ENCODE assay signal across 1 cellular context in the genomic region with DNA sequence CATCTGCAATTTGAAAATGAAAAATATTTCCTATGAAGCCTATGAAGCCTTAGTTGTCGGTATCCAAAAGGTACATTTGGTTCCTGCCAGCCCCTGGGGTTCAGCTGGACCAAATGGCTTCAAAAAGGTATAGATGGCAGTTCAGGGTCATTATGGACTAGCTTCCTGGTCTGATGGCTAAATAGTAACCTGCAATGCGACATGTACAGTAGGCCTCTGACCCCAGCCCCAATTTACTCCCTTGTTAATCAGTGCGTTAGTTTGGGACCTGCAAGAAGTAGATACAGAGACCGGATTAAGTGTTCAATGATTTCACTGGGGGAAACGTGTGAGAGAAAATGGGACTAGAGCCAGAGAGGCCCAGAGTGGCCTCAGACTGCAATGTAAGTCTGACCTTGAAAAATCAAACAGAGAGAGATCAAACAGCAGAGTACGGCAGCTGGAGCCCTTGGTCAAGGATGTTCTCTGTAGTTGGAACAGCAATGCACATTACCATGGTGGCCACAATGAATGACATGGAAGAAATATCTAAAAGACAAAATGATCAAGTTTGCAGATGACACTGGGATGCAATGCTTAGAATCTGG.
TF ChIP-seq lines count a peak whose summit lies in the region.

No MANE protein-coding gene starts in this region.

TF ChIP-seq in HepG2, 621 proteins besides CTCF, POLR2A, EP300 and RAD21 (continued from another document and continues in another):
- TF ChIP-seq, protein P1, sequence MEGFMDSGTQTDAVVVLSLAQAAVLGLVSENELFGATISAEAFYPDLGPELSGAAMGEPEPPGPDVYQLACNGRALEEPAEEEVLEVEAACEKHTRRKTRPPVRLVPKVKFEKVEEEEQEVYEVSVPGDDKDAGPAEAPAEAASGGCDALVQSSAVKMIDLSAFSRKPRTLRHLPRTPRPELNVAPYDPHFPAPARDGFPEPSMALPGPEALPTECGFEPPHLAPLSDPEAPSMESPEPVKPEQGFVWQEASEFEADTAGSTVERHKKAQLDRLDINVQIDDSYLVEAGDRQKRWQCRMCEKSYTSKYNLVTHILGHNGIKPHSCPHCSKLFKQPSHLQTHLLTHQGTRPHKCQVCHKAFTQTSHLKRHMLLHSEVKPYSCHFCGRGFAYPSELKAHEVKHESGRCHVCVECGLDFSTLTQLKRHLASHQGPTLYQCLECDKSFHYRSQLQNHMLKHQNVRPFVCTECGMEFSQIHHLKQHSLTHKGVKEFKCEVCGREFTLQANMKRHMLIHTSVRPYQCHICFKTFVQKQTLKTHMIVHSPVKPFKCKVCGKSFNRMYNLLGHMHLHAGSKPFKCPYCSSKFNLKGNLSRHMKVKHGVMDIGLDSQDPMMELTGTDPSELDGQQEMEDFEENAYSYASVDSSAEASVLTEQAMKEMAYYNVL (CRISPR knock-in tag; IDR thresholded peaks at IDR 0.05; ENCODE audit: borderline replicate concordance): peak; percentile 48; the same call in 1 of the 2 replicates
- TF ChIP-seq, protein P2, sequence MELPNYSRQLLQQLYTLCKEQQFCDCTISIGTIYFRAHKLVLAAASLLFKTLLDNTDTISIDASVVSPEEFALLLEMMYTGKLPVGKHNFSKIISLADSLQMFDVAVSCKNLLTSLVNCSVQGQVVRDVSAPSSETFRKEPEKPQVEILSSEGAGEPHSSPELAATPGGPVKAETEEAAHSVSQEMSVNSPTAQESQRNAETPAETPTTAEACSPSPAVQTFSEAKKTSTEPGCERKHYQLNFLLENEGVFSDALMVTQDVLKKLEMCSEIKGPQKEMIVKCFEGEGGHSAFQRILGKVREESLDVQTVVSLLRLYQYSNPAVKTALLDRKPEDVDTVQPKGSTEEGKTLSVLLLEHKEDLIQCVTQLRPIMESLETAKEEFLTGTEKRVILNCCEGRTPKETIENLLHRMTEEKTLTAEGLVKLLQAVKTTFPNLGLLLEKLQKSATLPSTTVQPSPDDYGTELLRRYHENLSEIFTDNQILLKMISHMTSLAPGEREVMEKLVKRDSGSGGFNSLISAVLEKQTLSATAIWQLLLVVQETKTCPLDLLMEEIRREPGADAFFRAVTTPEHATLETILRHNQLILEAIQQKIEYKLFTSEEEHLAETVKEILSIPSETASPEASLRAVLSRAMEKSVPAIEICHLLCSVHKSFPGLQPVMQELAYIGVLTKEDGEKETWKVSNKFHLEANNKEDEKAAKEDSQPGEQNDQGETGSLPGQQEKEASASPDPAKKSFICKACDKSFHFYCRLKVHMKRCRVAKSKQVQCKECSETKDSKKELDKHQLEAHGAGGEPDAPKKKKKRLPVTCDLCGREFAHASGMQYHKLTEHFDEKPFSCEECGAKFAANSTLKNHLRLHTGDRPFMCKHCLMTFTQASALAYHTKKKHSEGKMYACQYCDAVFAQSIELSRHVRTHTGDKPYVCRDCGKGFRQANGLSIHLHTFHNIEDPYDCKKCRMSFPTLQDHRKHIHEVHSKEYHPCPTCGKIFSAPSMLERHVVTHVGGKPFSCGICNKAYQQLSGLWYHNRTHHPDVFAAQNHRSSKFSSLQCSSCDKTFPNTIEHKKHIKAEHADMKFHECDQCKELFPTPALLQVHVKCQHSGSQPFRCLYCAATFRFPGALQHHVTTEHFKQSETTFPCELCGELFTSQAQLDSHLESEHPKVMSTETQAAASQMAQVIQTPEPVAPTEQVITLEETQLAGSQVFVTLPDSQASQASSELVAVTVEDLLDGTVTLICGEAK (IDR thresholded peaks at IDR 0.05): no peak
- TF ChIP-seq, protein P2 (CRISPR knock-in tag; IDR thresholded peaks at IDR 0.05): no peak
- no peak for TF ChIP-seq KDM5B (CRISPR knock-in tag; IDR thresholded peaks at IDR 0.05; ENCODE audit: borderline replicate concordance)
- TF ChIP-seq KAT8 (CRISPR knock-in tag; IDR thresholded peaks at IDR 0.05): no peak
- no peak for TF ChIP-seq ZNF331 (CRISPR knock-in tag; IDR thresholded peaks at IDR 0.05)
- TF ChIP-seq, protein P3, sequence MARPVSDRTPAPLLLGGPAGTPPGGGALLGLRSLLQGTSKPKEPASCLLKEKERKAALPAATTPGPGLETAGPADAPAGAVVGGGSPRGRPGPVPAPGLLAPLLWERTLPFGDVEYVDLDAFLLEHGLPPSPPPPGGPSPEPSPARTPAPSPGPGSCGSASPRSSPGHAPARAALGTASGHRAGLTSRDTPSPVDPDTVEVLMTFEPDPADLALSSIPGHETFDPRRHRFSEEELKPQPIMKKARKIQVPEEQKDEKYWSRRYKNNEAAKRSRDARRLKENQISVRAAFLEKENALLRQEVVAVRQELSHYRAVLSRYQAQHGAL (CRISPR knock-in tag; IDR thresholded peaks at IDR 0.05; ENCODE audit: not compliant biosample characterization): no peak
- TF ChIP-seq HNRNPK (IDR thresholded peaks at IDR 0.05; ENCODE audit: low read depth, low read length, poor library complexity, severe bottlenecking): no peak
- TF ChIP-seq, protein P4, sequence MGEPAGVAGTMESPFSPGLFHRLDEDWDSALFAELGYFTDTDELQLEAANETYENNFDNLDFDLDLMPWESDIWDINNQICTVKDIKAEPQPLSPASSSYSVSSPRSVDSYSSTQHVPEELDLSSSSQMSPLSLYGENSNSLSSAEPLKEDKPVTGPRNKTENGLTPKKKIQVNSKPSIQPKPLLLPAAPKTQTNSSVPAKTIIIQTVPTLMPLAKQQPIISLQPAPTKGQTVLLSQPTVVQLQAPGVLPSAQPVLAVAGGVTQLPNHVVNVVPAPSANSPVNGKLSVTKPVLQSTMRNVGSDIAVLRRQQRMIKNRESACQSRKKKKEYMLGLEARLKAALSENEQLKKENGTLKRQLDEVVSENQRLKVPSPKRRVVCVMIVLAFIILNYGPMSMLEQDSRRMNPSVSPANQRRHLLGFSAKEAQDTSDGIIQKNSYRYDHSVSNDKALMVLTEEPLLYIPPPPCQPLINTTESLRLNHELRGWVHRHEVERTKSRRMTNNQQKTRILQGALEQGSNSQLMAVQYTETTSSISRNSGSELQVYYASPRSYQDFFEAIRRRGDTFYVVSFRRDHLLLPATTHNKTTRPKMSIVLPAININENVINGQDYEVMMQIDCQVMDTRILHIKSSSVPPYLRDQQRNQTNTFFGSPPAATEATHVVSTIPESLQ (CRISPR knock-in tag; conservative IDR thresholded peaks at IDR 0.05): no peak
- TF ChIP-seq, protein P5, sequence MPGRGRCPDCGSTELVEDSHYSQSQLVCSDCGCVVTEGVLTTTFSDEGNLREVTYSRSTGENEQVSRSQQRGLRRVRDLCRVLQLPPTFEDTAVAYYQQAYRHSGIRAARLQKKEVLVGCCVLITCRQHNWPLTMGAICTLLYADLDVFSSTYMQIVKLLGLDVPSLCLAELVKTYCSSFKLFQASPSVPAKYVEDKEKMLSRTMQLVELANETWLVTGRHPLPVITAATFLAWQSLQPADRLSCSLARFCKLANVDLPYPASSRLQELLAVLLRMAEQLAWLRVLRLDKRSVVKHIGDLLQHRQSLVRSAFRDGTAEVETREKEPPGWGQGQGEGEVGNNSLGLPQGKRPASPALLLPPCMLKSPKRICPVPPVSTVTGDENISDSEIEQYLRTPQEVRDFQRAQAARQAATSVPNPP (CRISPR knock-in tag; IDR thresholded peaks at IDR 0.05): no peak
- TF ChIP-seq ZNF530 (CRISPR knock-in tag; IDR thresholded peaks at IDR 0.05; ENCODE audit: low read depth): no peak
- TF ChIP-seq, protein P6, sequence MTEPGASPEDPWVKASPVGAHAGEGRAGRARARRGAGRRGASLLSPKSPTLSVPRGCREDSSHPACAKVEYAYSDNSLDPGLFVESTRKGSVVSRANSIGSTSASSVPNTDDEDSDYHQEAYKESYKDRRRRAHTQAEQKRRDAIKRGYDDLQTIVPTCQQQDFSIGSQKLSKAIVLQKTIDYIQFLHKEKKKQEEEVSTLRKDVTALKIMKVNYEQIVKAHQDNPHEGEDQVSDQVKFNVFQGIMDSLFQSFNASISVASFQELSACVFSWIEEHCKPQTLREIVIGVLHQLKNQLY (CRISPR knock-in tag; IDR thresholded peaks at IDR 0.05): no peak
- TF ChIP-seq HNRNPL (IDR thresholded peaks at IDR 0.05; ENCODE audit: low read depth, low read length): no peak
- no peak for TF ChIP-seq ZNF207 (IDR thresholded peaks at IDR 0.05; ENCODE audit: borderline replicate concordance)
- TF ChIP-seq ZFAT (CRISPR knock-in tag; conservative IDR thresholded peaks at IDR 0.05): no peak
- peak; percentile 87 for TF ChIP-seq ZMYM4 (CRISPR knock-in tag; IDR thresholded peaks at IDR 0.05)
- TF ChIP-seq, protein P7, sequence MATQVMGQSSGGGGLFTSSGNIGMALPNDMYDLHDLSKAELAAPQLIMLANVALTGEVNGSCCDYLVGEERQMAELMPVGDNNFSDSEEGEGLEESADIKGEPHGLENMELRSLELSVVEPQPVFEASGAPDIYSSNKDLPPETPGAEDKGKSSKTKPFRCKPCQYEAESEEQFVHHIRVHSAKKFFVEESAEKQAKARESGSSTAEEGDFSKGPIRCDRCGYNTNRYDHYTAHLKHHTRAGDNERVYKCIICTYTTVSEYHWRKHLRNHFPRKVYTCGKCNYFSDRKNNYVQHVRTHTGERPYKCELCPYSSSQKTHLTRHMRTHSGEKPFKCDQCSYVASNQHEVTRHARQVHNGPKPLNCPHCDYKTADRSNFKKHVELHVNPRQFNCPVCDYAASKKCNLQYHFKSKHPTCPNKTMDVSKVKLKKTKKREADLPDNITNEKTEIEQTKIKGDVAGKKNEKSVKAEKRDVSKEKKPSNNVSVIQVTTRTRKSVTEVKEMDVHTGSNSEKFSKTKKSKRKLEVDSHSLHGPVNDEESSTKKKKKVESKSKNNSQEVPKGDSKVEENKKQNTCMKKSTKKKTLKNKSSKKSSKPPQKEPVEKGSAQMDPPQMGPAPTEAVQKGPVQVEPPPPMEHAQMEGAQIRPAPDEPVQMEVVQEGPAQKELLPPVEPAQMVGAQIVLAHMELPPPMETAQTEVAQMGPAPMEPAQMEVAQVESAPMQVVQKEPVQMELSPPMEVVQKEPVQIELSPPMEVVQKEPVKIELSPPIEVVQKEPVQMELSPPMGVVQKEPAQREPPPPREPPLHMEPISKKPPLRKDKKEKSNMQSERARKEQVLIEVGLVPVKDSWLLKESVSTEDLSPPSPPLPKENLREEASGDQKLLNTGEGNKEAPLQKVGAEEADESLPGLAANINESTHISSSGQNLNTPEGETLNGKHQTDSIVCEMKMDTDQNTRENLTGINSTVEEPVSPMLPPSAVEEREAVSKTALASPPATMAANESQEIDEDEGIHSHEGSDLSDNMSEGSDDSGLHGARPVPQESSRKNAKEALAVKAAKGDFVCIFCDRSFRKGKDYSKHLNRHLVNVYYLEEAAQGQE (IDR thresholded peaks at IDR 0.05; ENCODE audit: borderline replicate concordance in 1 of 2, low read depth in 1 of 2, low read length in 2 of 2): no peak
- TF ChIP-seq, protein P8, sequence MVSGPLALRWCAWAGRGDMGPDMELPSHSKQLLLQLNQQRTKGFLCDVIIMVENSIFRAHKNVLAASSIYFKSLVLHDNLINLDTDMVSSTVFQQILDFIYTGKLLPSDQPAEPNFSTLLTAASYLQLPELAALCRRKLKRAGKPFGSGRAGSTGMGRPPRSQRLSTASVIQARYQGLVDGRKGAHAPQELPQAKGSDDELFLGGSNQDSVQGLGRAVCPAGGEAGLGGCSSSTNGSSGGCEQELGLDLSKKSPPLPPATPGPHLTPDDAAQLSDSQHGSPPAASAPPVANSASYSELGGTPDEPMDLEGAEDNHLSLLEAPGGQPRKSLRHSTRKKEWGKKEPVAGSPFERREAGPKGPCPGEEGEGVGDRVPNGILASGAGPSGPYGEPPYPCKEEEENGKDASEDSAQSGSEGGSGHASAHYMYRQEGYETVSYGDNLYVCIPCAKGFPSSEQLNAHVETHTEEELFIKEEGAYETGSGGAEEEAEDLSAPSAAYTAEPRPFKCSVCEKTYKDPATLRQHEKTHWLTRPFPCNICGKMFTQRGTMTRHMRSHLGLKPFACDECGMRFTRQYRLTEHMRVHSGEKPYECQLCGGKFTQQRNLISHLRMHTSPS (CRISPR knock-in tag; IDR thresholded peaks at IDR 0.05; ENCODE audit: low read depth): no peak
- TF ChIP-seq CHD2 (IDR thresholded peaks at IDR 0.05; ENCODE audit: low read depth, low read length): no peak
- no peak for TF ChIP-seq HNRNPLL (IDR thresholded peaks at IDR 0.05; ENCODE audit: low read depth, low read length, poor library complexity, severe bottlenecking)
- no peak for TF ChIP-seq ZNF563 (CRISPR knock-in tag; IDR thresholded peaks at IDR 0.05)
- TF ChIP-seq ZSCAN25 (CRISPR knock-in tag; IDR thresholded peaks at IDR 0.05): no peak
- no peak for TF ChIP-seq SMAD9 (CRISPR knock-in tag; IDR thresholded peaks at IDR 0.05)
- no peak for TF ChIP-seq ZEB1 (IDR thresholded peaks at IDR 0.05; ENCODE audit: insufficient replicate concordance, low read depth)
- TF ChIP-seq SRF (IDR thresholded peaks at IDR 0.05; ENCODE audit: low read depth, low read length): no peak
- peak; percentile 64 for TF ChIP-seq FOXA3 (CRISPR knock-in tag; IDR thresholded peaks at IDR 0.05)
- no peak for TF ChIP-seq MAZ (IDR thresholded peaks at IDR 0.05; ENCODE audit: borderline replicate concordance, low read depth, low read length)
- TF ChIP-seq MAZ (CRISPR knock-in tag; IDR thresholded peaks at IDR 0.05; ENCODE audit: low read depth): no peak
- no peak for TF ChIP-seq KLF15 (CRISPR knock-in tag; IDR thresholded peaks at IDR 0.05; ENCODE audit: borderline replicate concordance)
- TF ChIP-seq TAF1 (CRISPR knock-in tag; IDR thresholded peaks at IDR 0.05): no peak
- no peak for TF ChIP-seq ZNF556 (CRISPR knock-in tag; IDR thresholded peaks at IDR 0.05; ENCODE audit: borderline replicate concordance)
- no peak for TF ChIP-seq CCDC6 (CRISPR knock-in tag; IDR thresholded peaks at IDR 0.05)
- no peak for TF ChIP-seq NPAS2 (CRISPR knock-in tag; IDR thresholded peaks at IDR 0.05; ENCODE audit: borderline replicate concordance)
- TF ChIP-seq JUND (CRISPR knock-in tag; IDR thresholded peaks at IDR 0.05): no peak
- TF ChIP-seq NR2F6 (IDR thresholded peaks at IDR 0.05): peak; percentile 65
- TF ChIP-seq NR2F6 (CRISPR knock-in tag; IDR thresholded peaks at IDR 0.05): peak; percentile 69; the same call in 1 of the 2 replicates
